ENCODE assay signal across 13 cellular contexts in the genomic region with DNA sequence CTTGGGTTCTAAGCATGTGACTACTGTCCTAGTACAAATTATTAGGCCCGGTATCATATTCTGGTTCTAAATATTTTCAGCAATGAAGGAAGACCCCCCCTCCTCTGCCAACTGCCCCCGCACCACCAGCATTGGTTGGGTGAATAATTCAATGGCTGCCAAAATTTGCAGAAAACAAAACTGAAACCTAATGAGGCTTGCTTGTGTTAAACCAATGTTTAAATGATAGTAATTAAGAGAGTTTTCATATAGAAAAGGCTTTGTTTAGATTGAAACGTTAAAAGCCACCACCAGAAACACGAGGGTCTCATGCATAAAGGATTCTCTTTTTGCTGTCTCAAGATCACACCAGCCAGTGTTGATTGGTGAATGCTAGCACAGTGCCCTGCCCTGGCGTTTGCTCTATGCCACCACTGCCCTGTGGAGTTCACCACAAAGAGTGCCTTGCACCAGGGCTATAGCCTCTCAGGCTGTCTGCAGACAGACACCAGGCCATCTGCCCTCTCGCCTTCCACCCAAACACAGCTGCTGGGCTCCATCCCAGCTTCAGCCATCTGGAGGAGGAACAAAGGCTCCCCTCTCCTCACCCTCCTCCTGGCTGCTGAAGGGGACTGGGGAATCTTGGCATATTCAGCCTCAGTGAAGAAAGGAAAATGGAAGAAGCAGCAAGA.
DNase-seq lines count a peak whose midpoint lies in the region; ATAC-seq and TF ChIP-seq lines count a peak whose summit lies in the region.
"Had no signal": no experiment of that assay in that cellular context is flagged by ENCODE, and none has a peak within 500 bp of the region (broad histone marks: within the 10 kb centered on the region; RNA-seq: fewer than 3 reads in every experiment).

No MANE protein-coding gene starts in this region.

- no peak for TF ChIP-seq CTCF in GM13977 (IDR thresholded peaks at IDR 0.05; ENCODE audit: extremely low read depth, insufficient read depth, missing control alignments)

- ATAC-seq in Right ventricle myocardium superior (ENCODE audit: poor library complexity) (no peak), HG02678 (IDR thresholded peaks at IDR 0.05; ENCODE audit: unreplicated experiment) (no peak)

- DNase-seq in Right ventricle myocardium superior (peak; percentile 40), cardiac septum (ENCODE audit: low spot score) (no peak), RPMI7951 (ENCODE audit: low read depth) (peak; percentile 65), head of caudate nucleus (peak; percentile 68 to 94 (median 88)), superior temporal gyrus (ENCODE audit: extremely low spot score) (peak; percentile 92), GM13977 (ENCODE audit: low spot score) (no peak)
- no peak for DNase-seq in activated naive CD4-positive, alpha-beta T cell (lab: John Stamatoyannopoulos, UW)
- DNase-seq: activated CD4-positive, alpha-beta memory T cell treated with anti-CD3 and anti-CD28 coated beads, Interleukin-2, amount 10 ng/mL, durations not matched to agents 7 days and 5 days; activated gamma-delta T cell treated with Interleukin-2 at 50 U/mL for 16 hours; KBM-7; lower lobe of right lung; NCI-H2107 had no signal

- intact Hi-C loops in Right ventricle myocardium superior (cut with DNase I) = no loop called here
- intact Hi-C loops in cardiac septum (cut with DNase I) = no loop called here
- intact Hi-C loops in head of caudate nucleus (cut with DNase I) = no loop called here

- in situ Hi-C loops in GM13977 (cut with MboI; ENCODE audit: low pct_unique_long_range_greater_than_20kb, low sequenced_read_pairs, unreplicated experiment) = loop anchor here (10.0 kb wide), 1 partner anchor 196 kb away; a partner anchor contains a TSS

Comparison
In these comparisons a context has a peak if more than half of its experiments do, and no peak if none do; other contexts are left out.
1. DNase-seq: peak in Right ventricle myocardium superior (single experiment), RPMI7951 (single experiment), head of caudate nucleus (42 of 42) and superior temporal gyrus (single experiment); none in cardiac septum (single experiment), activated naive CD4-positive, alpha-beta T cell (0 of 4) and GM13977 (single experiment).